In the genomic region with DNA sequence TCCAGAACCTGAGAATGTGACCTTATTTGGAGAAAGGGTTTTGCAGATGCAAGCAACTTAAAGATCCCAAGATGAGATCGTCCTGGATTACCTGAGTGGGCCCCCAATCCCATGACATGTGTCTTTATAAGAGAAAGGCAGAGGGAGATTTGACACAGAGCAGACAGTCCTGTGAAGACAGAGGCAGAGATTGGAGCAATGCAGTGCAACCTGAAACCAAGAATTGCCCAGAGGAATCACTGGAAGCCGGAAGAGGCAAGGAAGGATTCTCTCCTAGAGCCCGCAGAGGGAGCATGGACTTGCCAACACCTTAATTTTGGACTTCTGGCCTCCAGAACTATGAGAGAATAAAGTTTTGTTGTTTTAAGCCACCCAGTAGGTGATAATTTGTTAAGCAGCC, we compare ENCODE assay signal across 1 cellular context.
TF ChIP-seq lines count a peak whose summit lies in the region.

No MANE protein-coding gene starts in this region.

TF ChIP-seq in GM23338, 12 proteins besides CTCF, POLR2A, EP300 and RAD21 (continued from another document):
- TF ChIP-seq NANOG (IDR thresholded peaks at IDR 0.05; ENCODE audit: borderline replicate concordance) (no peak), JUNB (IDR thresholded peaks at IDR 0.05; ENCODE audit: unreplicated experiment) (no peak), ZNF331 (CRISPR knock-in tag; IDR thresholded peaks at IDR 0.05; ENCODE audit: low read depth) (no peak), STAT1 (IDR thresholded peaks at IDR 0.05; ENCODE audit: unreplicated experiment) (no peak), POLR2AphosphoS5 (IDR thresholded peaks at IDR 0.05; ENCODE audit: low read depth) (no peak), EZH2 (IDR thresholded peaks at IDR 0.05; ENCODE audit: low read depth, unreplicated experiment) (no peak)
- TF ChIP-seq, protein P1, sequence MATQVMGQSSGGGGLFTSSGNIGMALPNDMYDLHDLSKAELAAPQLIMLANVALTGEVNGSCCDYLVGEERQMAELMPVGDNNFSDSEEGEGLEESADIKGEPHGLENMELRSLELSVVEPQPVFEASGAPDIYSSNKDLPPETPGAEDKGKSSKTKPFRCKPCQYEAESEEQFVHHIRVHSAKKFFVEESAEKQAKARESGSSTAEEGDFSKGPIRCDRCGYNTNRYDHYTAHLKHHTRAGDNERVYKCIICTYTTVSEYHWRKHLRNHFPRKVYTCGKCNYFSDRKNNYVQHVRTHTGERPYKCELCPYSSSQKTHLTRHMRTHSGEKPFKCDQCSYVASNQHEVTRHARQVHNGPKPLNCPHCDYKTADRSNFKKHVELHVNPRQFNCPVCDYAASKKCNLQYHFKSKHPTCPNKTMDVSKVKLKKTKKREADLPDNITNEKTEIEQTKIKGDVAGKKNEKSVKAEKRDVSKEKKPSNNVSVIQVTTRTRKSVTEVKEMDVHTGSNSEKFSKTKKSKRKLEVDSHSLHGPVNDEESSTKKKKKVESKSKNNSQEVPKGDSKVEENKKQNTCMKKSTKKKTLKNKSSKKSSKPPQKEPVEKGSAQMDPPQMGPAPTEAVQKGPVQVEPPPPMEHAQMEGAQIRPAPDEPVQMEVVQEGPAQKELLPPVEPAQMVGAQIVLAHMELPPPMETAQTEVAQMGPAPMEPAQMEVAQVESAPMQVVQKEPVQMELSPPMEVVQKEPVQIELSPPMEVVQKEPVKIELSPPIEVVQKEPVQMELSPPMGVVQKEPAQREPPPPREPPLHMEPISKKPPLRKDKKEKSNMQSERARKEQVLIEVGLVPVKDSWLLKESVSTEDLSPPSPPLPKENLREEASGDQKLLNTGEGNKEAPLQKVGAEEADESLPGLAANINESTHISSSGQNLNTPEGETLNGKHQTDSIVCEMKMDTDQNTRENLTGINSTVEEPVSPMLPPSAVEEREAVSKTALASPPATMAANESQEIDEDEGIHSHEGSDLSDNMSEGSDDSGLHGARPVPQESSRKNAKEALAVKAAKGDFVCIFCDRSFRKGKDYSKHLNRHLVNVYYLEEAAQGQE (IDR thresholded peaks at IDR 0.05; ENCODE audit: unreplicated experiment) = no peak
- TF ChIP-seq, protein P2, sequence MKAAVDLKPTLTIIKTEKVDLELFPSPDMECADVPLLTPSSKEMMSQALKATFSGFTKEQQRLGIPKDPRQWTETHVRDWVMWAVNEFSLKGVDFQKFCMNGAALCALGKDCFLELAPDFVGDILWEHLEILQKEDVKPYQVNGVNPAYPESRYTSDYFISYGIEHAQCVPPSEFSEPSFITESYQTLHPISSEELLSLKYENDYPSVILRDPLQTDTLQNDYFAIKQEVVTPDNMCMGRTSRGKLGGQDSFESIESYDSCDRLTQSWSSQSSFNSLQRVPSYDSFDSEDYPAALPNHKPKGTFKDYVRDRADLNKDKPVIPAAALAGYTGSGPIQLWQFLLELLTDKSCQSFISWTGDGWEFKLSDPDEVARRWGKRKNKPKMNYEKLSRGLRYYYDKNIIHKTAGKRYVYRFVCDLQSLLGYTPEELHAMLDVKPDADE (IDR thresholded peaks at IDR 0.05) = no peak
TF ChIP-seq in GM23338: peak in this region for 0.
